Comparison of ENCODE assay signal across 8 cellular contexts in the genomic region with DNA sequence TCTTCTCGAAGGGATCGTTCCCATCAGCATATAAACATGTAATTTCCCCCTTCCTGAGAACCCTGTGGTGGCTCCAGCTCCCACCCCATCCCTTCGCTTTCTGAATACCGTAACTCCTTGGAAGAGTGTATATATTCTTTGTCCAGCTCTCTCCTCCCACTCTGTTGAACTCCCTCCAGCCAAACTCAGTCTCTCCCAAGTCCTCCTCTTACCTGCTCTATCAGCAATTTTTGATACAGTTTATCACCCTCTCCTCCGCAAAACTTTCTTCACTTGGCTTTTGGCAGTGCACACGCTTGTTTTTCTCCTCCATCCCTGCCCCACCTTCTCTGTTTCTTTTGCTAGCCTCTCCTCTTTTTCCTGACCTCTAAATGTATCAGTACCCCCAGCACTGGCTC.
A peak's percentile ranks its signal among the peaks of the same experiment; 100 is the strongest.
DNase-seq lines count a peak whose midpoint lies in the region; ATAC-seq and TF ChIP-seq lines count a peak whose summit lies in the region.

No MANE protein-coding gene starts in this region.

- no peak for DNase-seq in A673 (ENCODE audit: low spot score)
- DNase-seq in NCI-H1417 (lab: John Stamatoyannopoulos, UW): no peak

- H3K9ac ChIP-seq in muscle layer of colon (ENCODE audit: low read length): peak overlapping the region; percentile 62

- BruUV-seq in A673 (replicated peaks; lab: Mats Ljungman, UMichigan): TSS peak; percentile 99

- no peak for ATAC-seq in HG02798 (IDR thresholded peaks at IDR 0.05; ENCODE audit: poor library complexity, unreplicated experiment)
- ATAC-seq in HG03469 (IDR thresholded peaks at IDR 0.05; ENCODE audit: unreplicated experiment): no peak
- ATAC-seq in HG03196 (IDR thresholded peaks at IDR 0.05; ENCODE audit: unreplicated experiment): no peak

- no peaks in the 10 kb centered on the region for H3K27me3 ChIP-seq in A673 (replicated peaks; ENCODE audit: insufficient read depth, low read depth, low read length, poor library complexity)
- H3K27me3 ChIP-seq in muscle layer of colon (ENCODE audit: control insufficient read depth in 1 of 2, insufficient read depth in 2 of 2, low read length in 2 of 2): no peaks in the 10 kb centered on the region

- H3K4me3 ChIP-seq in A673 (ENCODE audit: low read depth, low read length, poor library complexity, severe bottlenecking) (peak overlapping the region; percentile 55), muscle layer of colon (ENCODE audit: low read depth in 1 of 2, low read length in 2 of 2) (peak overlapping the region; percentile 43 to 83)

- H3K36me3 ChIP-seq in A673 (ENCODE audit: insufficient read depth, low read length, poor library complexity, severe bottlenecking): no peaks in the 10 kb centered on the region
- no peaks in the 10 kb centered on the region for H3K36me3 ChIP-seq in KOPT-K1 (ENCODE audit: insufficient read depth, low read length)
- no peaks in the 10 kb centered on the region for H3K36me3 ChIP-seq in muscle layer of colon (ENCODE audit: insufficient read depth, low read length)

- intact Hi-C loops in A673 (cut with micrococcal nuclease; ENCODE audit: unreplicated experiment): no loop called here

- no peaks in the 10 kb centered on the region for H3K4me1 ChIP-seq in A673 (ENCODE audit: insufficient read depth, low read length, poor library complexity, severe bottlenecking)
- H3K4me1 ChIP-seq in muscle layer of colon (ENCODE audit: insufficient read depth, low read length): peaks cover 10% of the 10 kb centered on the region

- POLR2A ChIA-PET in A673 (lab: Charles Lee; ENCODE audit: low non-redundant PET): no interaction called here

- H3K27ac ChIP-seq in A673 (ENCODE audit: low read depth, low read length, poor library complexity, severe bottlenecking) (no peak overlapping the region), KOPT-K1 (ENCODE audit: low read depth, low read length, poor library complexity, severe bottlenecking) (peak overlapping the region; percentile 77), cingulate gyrus (ENCODE audit: low read depth, low read length) (peak overlapping the region; percentile 88), muscle layer of colon (ENCODE audit: low read depth, low read length) (peak overlapping the region; percentile 86)

- TF ChIP-seq CTCF in A673 (conservative IDR thresholded peaks at IDR 0.05; ENCODE audit: low read depth, low read length): no peak

- CTCF ChIA-PET in A673 (lab: Charles Lee): interaction anchor here (0.6 kb wide), 1 partner anchor 133 kb away, joined by 3 read pairs; no protein-coding TSS in a partner anchor

- H3K9me3 ChIP-seq in A673 (ENCODE audit: low read depth, low read length, poor library complexity, severe bottlenecking) (no peaks in the 10 kb centered on the region), KOPT-K1 (ENCODE audit: insufficient read depth, low read length, poor library complexity, severe bottlenecking) (no peaks in the 10 kb centered on the region), muscle layer of colon (ENCODE audit: low read length) (no peaks in the 10 kb centered on the region)
